Comparison of ENCODE assay signal across 27 cellular contexts in the genomic region with DNA sequence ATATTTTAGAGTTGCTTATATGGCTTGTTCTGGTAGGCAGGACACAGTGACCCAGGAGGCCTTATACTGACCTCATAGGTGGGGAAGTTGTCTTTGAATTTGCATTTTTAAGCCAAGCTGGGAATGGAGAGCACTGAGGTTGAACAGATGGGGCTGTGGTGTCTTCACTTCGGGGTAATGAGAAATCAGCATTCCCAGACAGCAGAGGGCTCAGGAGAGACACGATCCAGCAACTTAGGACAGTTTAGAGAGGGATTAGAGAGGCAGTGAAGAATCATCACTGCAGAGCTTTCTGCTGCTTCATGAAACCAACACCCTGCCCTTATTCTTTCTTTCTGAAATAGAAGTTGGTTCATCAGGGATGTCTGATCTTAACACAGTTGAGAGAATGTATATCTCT.
A peak's percentile ranks its signal among the peaks of the same experiment; 100 is the strongest.
DNase-seq lines count a peak whose midpoint lies in the region; ATAC-seq and TF ChIP-seq lines count a peak whose summit lies in the region.
"Had no signal": no experiment of that assay in that cellular context is flagged by ENCODE, and none has a peak within 500 bp of the region (broad histone marks: within the 10 kb centered on the region; RNA-seq: fewer than 3 reads in every experiment).

No MANE protein-coding gene starts in this region.

- H3K36me3 ChIP-seq in mesendoderm (ENCODE audit: control insufficient read depth, insufficient read depth, low read length) (no peaks in the 10 kb centered on the region), heart right ventricle (no peaks in the 10 kb centered on the region)
- H3K36me3 ChIP-seq: pancreas, right atrium auricular region, suprapubic skin, upper lobe of left lung had no signal

- TF ChIP-seq CTCF in WTC11 (IDR thresholded peaks at IDR 0.05) (no peak), heart right ventricle (IDR thresholded peaks at IDR 0.05) (no peak)

- H3K18ac ChIP-seq in mesendoderm (ENCODE audit: low read length): no peak overlapping the region

- POLR2A ChIA-PET in WTC11 (lab: Charles Lee): no interaction called here

- no peak overlapping the region for H2BK120ac ChIP-seq in mesendoderm (ENCODE audit: low read depth, low read length)

- no peak overlapping the region for H4K5ac ChIP-seq in mesendoderm (ENCODE audit: low read length)

- no CpG with 5 or more reads among the region's 2 CpGs for WGBS in mesendoderm (ENCODE audit: extremely low coverage, insufficient coverage, low lambda C conversion rate)
- 30 to 51% methylated on average over 2 of the region's 2 CpGs for WGBS in heart right ventricle, 2 donors

- peaks cover 9% of the 10 kb centered on the region for H3K9me3 Mint-ChIP-seq in WTC11

- H3K27me3 ChIP-seq in mesendoderm (ENCODE audit: insufficient read depth, low read length, poor library complexity): no peaks in the 10 kb centered on the region
- H3K27me3 ChIP-seq in heart right ventricle: peaks cover 0 to 11% (median 0%) of the 10 kb centered on the region in 7 donors
- H3K27me3 ChIP-seq: pancreas, right atrium auricular region, suprapubic skin, upper lobe of left lung had no signal

- H3K56ac ChIP-seq in mesendoderm (ENCODE audit: low read length): no peak overlapping the region

- H2BK5ac ChIP-seq in mesendoderm (ENCODE audit: low read length): no peak overlapping the region

- no peak overlapping the region for H3K4me3 Mint-ChIP-seq in WTC11
- H3K4me3 Mint-ChIP-seq: activated naive CD8-positive, alpha-beta T cell; memory B cell had no signal

- CTCF ChIA-PET in WTC11 (lab: Charles Lee): interaction anchor here (2.0 kb wide), 1 partner anchor 9 kb away, joined by 9 read pairs; no protein-coding TSS in a partner anchor

- no peaks in the 10 kb centered on the region for H3K79me1 ChIP-seq in mesendoderm (ENCODE audit: low read length)

- intact Hi-C loops in posterior cingulate gyrus (cut with DNase I): loop anchor here (5.0 kb wide), 1 partner anchor 71 kb away; no protein-coding TSS in a partner anchor
- intact Hi-C loops in heart right ventricle (cut with DNase I): loop anchor here in 1 of 10 donors (10.0 kb wide), 1 partner anchor 281 kb away; the partner anchor contains the start of gene APOB

- H3K4ac ChIP-seq in mesendoderm (ENCODE audit: low read depth, low read length): no peak overlapping the region

- no peak overlapping the region for H4K8ac ChIP-seq in mesendoderm (ENCODE audit: low read depth, low read length)

- no peak overlapping the region for H2BK15ac ChIP-seq in mesendoderm (replicated peaks; ENCODE audit: low read depth)

- H3K27me3 Mint-ChIP-seq in WTC11 (ENCODE audit: low read depth): no peaks in the 10 kb centered on the region
- H3K27me3 Mint-ChIP-seq: CD4-positive, CD25-positive, alpha-beta regulatory T cell had no signal

- no peaks in the 10 kb centered on the region for H3K4me1 ChIP-seq in mesendoderm (ENCODE audit: control insufficient read depth, low read depth, low read length)
- peaks cover 0 to 6% (median 0%) of the 10 kb centered on the region in 9 donors for H3K4me1 ChIP-seq in heart right ventricle
- H3K4me1 ChIP-seq: pancreas, right atrium auricular region, upper lobe of left lung had no signal

- no peak overlapping the region for H2AK5ac ChIP-seq in mesendoderm (ENCODE audit: low read length)

- no peak overlapping the region for H3K9ac ChIP-seq in mesendoderm (ENCODE audit: low read length)
- H3K9ac ChIP-seq: GM23248 had no signal

- H3K4me1 Mint-ChIP-seq in WTC11: no peaks in the 10 kb centered on the region
- H3K4me1 Mint-ChIP-seq: CD4-positive, CD25-positive, alpha-beta regulatory T cell; memory B cell had no signal

- H3K4me3 ChIP-seq in mesendoderm (ENCODE audit: low read length): no peak overlapping the region
- H3K4me3 ChIP-seq in heart right ventricle: no peak overlapping the region
- H3K4me3 ChIP-seq: GM23248, pancreas, right atrium auricular region, suprapubic skin, upper lobe of left lung had no signal

- no peaks in the 10 kb centered on the region for H3K79me2 ChIP-seq in mesendoderm (ENCODE audit: control insufficient read depth, insufficient read depth, low read length)

- H3K27ac ChIP-seq in mesendoderm (ENCODE audit: low read depth, low read length) (no peak overlapping the region), heart right ventricle (no peak overlapping the region)
- H3K27ac ChIP-seq: GM23248, pancreas, right atrium auricular region, suprapubic skin, upper lobe of left lung had no signal

- peak; percentile 40 for DNase-seq in NCI-H2171 treated with DMSO at 0.1 percent for 48 hours (lab: John Stamatoyannopoulos, UW)
- no peak for DNase-seq in NCI-H2171 (lab: John Stamatoyannopoulos, UW)
- DNase-seq in NCI-H345 (lab: John Stamatoyannopoulos, UW): peak; percentile 61
- no peak for DNase-seq in WTC11 (ENCODE audit: low spot score)
- peak; percentile 24 for DNase-seq in mesendoderm
- DNase-seq in posterior cingulate gyrus: no peak
- DNase-seq in heart right ventricle: no peak
- DNase-seq: activated CD4-positive, alpha-beta T cell treated with anti-CD3 and anti-CD28 coated beads for 48 hours; activated effector memory CD4-positive, alpha-beta T cell treated with anti-CD3 and anti-CD28 coated beads, Interleukin-2, amount 50 U/mL, for 16 hours; activated T-cell treated with anti-CD3 and anti-CD28 coated beads, Interleukin-2, amount 50 U/mL, for 1 hour; CD4-positive, CD25-positive, alpha-beta regulatory T cell; GM23248; hypothalamus; NCI-H1092 treated with DMSO at 0.1 percent for 48 hours; NCI-H1694 treated with DMSO at 0.1 percent for 48 hours; NCI-H69; pancreas; stimulated activated CD4-positive, alpha-beta T cell treated with anti-CD3 and anti-CD28 coated beads, Interleukin-1b, Interleukin-23, amount 100 ng/mL, for 48 hours; stimulated activated naive CD4-positive, alpha-beta T cell treated with Interleukin-2 at 50 U/mL for 16 hours; T-helper 2 cell; upper lobe of left lung had no signal

- H3K23ac ChIP-seq in mesendoderm (ENCODE audit: low read length): no peak overlapping the region

- no peaks in the 10 kb centered on the region for H3K9me3 ChIP-seq in heart right ventricle
- H3K9me3 ChIP-seq: pancreas, right atrium auricular region, suprapubic skin, upper lobe of left lung had no signal

- no peaks in the 10 kb centered on the region; the same call in 1 of the 2 replicates for H3K36me3 Mint-ChIP-seq in WTC11
- H3K36me3 Mint-ChIP-seq: activated naive CD8-positive, alpha-beta T cell; CD4-positive, CD25-positive, alpha-beta regulatory T cell; memory B cell had no signal

- ATAC-seq in WTC11: peak; percentile 63; the same call in 1 of the 2 replicates
- no peak for ATAC-seq in GM18907 (IDR thresholded peaks at IDR 0.05; ENCODE audit: unreplicated experiment)
- ATAC-seq in heart right ventricle: no peak
- ATAC-seq: left lobe of liver, pancreas had no signal

- H3K27ac Mint-ChIP-seq in WTC11: no peak overlapping the region
- H3K27ac Mint-ChIP-seq: activated naive CD8-positive, alpha-beta T cell; CD4-positive, CD25-positive, alpha-beta regulatory T cell; memory B cell had no signal

- no peak overlapping the region for H3K4me2 ChIP-seq in mesendoderm (ENCODE audit: low read length)

TF ChIP-seq in WTC11, 78 proteins besides CTCF, POLR2A, EP300 and RAD21 (continues in another document):
- TF ChIP-seq ZNF512 (CRISPR knock-in tag; IDR thresholded peaks at IDR 0.05; ENCODE audit: borderline replicate concordance) (no peak), ZNF671 (CRISPR knock-in tag; IDR thresholded peaks at IDR 0.05) (no peak), ZNF263 (CRISPR knock-in tag; IDR thresholded peaks at IDR 0.05; ENCODE audit: low read depth) (no peak), ZNF532 (CRISPR knock-in tag; IDR thresholded peaks at IDR 0.05; ENCODE audit: borderline replicate concordance) (no peak), ETV6 (CRISPR knock-in tag; IDR thresholded peaks at IDR 0.05) (no peak), SP1 (CRISPR knock-in tag; conservative IDR thresholded peaks at IDR 0.05) (no peak), NFATC4 (CRISPR knock-in tag; IDR thresholded peaks at IDR 0.05) (no peak)

Comparison
In these comparisons a context has a peak if more than half of its experiments do, and no peak if none do; other contexts are left out.
1. DNase-seq: peak in NCI-H2171 treated with DMSO at 0.1 percent for 48 hours (single experiment), NCI-H345 (single experiment) and mesendoderm (single experiment); none in NCI-H2171 (single experiment), WTC11 (single experiment), posterior cingulate gyrus (0 of 10) and heart right ventricle (0 of 2).